1 cellular context compared by ENCODE assay signal in genomic region chr2:149559341-149560068, GRCh38.
TF ChIP-seq lines count a peak whose summit lies in the region.

No MANE protein-coding gene starts in this region.

TF ChIP-seq in WTC11, 78 proteins besides CTCF, POLR2A, EP300 and RAD21 (continued from another document):
- TF ChIP-seq ZNF425 (CRISPR knock-in tag; conservative IDR thresholded peaks at IDR 0.05) (no peak), OVOL2 (CRISPR knock-in tag; IDR thresholded peaks at IDR 0.05; ENCODE audit: borderline replicate concordance) (no peak), AFF4 (CRISPR knock-in tag; IDR thresholded peaks at IDR 0.05; ENCODE audit: borderline replicate concordance) (no peak), ZNF423 (CRISPR knock-in tag; IDR thresholded peaks at IDR 0.05) (no peak), IRF1 (CRISPR knock-in tag; IDR thresholded peaks at IDR 0.05) (no peak), FOXK1 (CRISPR knock-in tag; IDR thresholded peaks at IDR 0.05) (no peak), HMGXB4 (CRISPR knock-in tag; IDR thresholded peaks at IDR 0.05) (no peak), GTF2I (CRISPR knock-in tag; conservative IDR thresholded peaks at IDR 0.05) (no peak), ZNF532 (CRISPR knock-in tag; IDR thresholded peaks at IDR 0.05; ENCODE audit: borderline replicate concordance) (no peak), CREM (CRISPR knock-in tag; IDR thresholded peaks at IDR 0.05) (no peak), E2F4 (CRISPR knock-in tag; IDR thresholded peaks at IDR 0.05; ENCODE audit: borderline replicate concordance, low read depth) (no peak), CBFB (CRISPR knock-in tag; IDR thresholded peaks at IDR 0.05; ENCODE audit: low read depth) (no peak)
